11 cellular contexts compared by ENCODE assay signal in genomic region chr3:32406481-32407408, GRCh38.
DNase-seq lines count a peak whose midpoint lies in the region; ATAC-seq and TF ChIP-seq lines count a peak whose summit lies in the region.
"Had no signal": no experiment of that assay in that cellular context is flagged by ENCODE, and none has a peak within 500 bp of the region (broad histone marks: within the 10 kb centered on the region; RNA-seq: fewer than 3 reads in every experiment).

No MANE protein-coding gene starts in this region.

- H3K27ac ChIP-seq in coronary artery (peak overlapping the region in 1 of 2 donors; percentile 68), skin epidermis (peak overlapping the region in 15 of 21 experiments; percentile 1 to 75 (median 51))
- H3K27ac ChIP-seq: psoas muscle, thoracic aorta had no signal

- DNase-seq in NCI-H510A treated with DMSO at 0.1 percent for 48 hours (lab: John Stamatoyannopoulos, UW) (peak; percentile 56), NCI-H510A (lab: John Stamatoyannopoulos, UW) (no peak), NCI-H774 (lab: John Stamatoyannopoulos, UW) (peak; percentile 3), coronary artery (ENCODE audit: low spot score) (peak; percentile 65), iPS-NIHi7 (ENCODE audit: extremely low spot score) (no peak), kidney tubule cell (ENCODE audit: low spot score) (no peak)
- DNase-seq: activated CD4-positive, alpha-beta memory T cell treated with anti-CD3 and anti-CD28 coated beads for 36 hours; psoas muscle had no signal

- H3K4me3 ChIP-seq in coronary artery = no peak overlapping the region
- no peak overlapping the region for H3K4me3 ChIP-seq in skin epidermis
- H3K4me3 ChIP-seq: psoas muscle, thoracic aorta had no signal

- no peak for ATAC-seq in HG03432 (IDR thresholded peaks at IDR 0.05; ENCODE audit: unreplicated experiment)
- ATAC-seq: psoas muscle had no signal

- TF ChIP-seq CTCF in coronary artery (IDR thresholded peaks at IDR 0.05) = no peak

Comparison
In these comparisons a context has a peak if more than half of its experiments do, and no peak if none do; other contexts are left out.
1. DNase-seq: peak in NCI-H510A treated with DMSO at 0.1 percent for 48 hours (single experiment), NCI-H774 (single experiment) and coronary artery (single experiment); none in NCI-H510A (single experiment), iPS-NIHi7 (single experiment) and kidney tubule cell (single experiment).